Comparison of ENCODE assay signal across 8 cellular contexts in the genomic region with DNA sequence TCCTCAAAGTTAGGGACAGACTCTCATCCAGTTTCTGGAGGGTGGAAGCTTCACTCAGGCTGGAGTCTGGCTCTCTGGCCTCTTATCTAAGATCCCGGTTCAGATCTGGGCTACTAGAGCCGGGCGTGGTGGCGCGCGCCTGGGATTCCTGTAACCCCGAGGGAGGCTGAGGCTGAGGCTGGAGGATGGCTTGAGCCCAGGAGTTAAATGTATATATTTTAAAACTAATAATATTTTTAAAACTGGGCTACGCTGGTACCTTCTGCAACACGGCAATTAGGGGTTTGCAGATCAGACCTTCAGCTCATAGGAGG. TPM values are rescaled to one million over a fixed set of nuclear protein-coding genes. Genes with fewer than 3 reads are reported as not detected.
DNase-seq lines count a peak whose midpoint lies in the region; ATAC-seq lines count a peak whose summit lies in the region.

No MANE protein-coding gene starts in this region.

- in situ Hi-C loops in HAP-1 (cut with MboI; ENCODE audit: low sequenced_read_pairs), result no loop called here

- ATAC-seq in HG03571 (IDR thresholded peaks at IDR 0.05; ENCODE audit: unreplicated experiment), result no peak

- peaks cover 1% of the 10 kb centered on the region for H3K36me3 Mint-ChIP-seq in activated CD4-positive, alpha-beta memory T cell treated with anti-CD3 and anti-CD28 coated beads for 36 hours

- H3K4me1 ChIP-seq in HAP-1, result peaks cover 4% of the 10 kb centered on the region; the same call in 1 of the 2 replicates
- H3K4me1 ChIP-seq in iPS DF 6.9 (ENCODE audit: control insufficient read depth, insufficient read depth, low read length), result no peaks in the 10 kb centered on the region

- POLR2A ChIA-PET in activated CD4-positive, alpha-beta memory T cell treated with anti-CD3 and anti-CD28 coated beads for 36 hours (lab: Charles Lee), result interaction anchor here (1.0 to 1.8 kb wide), 3 partner anchors 10 to 39 kb away, joined by 3 to 10 read pairs (median 4); a partner anchor contains a TSS

- H3K4me3 Mint-ChIP-seq in activated CD4-positive, alpha-beta memory T cell treated with anti-CD3 and anti-CD28 coated beads for 36 hours, result peak overlapping the region; percentile 100

- H3K36me3 ChIP-seq in HAP-1 (replicated peaks) (no peaks in the 10 kb centered on the region), iPS DF 6.9 (ENCODE audit: control insufficient read depth, insufficient read depth, low read length) (no peaks in the 10 kb centered on the region)

- H3K9me3 ChIP-seq in HAP-1 (no peaks in the 10 kb centered on the region; the same call in none of the 2 replicates), iPS DF 6.9 (ENCODE audit: control insufficient read depth, insufficient read depth, low read length) (no peaks in the 10 kb centered on the region)

- H3K27me3 ChIP-seq in HAP-1 (ENCODE audit: low read depth) (no peaks in the 10 kb centered on the region), iPS DF 6.9 (ENCODE audit: control insufficient read depth, insufficient read depth, low read length) (peaks cover 30% of the 10 kb centered on the region)

- H3K4me1 Mint-ChIP-seq in activated CD4-positive, alpha-beta memory T cell treated with anti-CD3 and anti-CD28 coated beads for 36 hours (ENCODE audit: low read depth), result peaks cover 17% of the 10 kb centered on the region

- H3K27ac Mint-ChIP-seq in activated CD4-positive, alpha-beta memory T cell treated with anti-CD3 and anti-CD28 coated beads for 36 hours, result peak overlapping the region; percentile 94

- peaks cover 8% of the 10 kb centered on the region for H3K27me3 Mint-ChIP-seq in activated CD4-positive, alpha-beta memory T cell treated with anti-CD3 and anti-CD28 coated beads for 36 hours

- H3K9me3 Mint-ChIP-seq in activated CD4-positive, alpha-beta memory T cell treated with anti-CD3 and anti-CD28 coated beads for 36 hours, result no peaks in the 10 kb centered on the region

- H3K4me3 ChIP-seq in HAP-1, result peak overlapping the region; percentile 82
- peak overlapping the region; percentile 44; the same call in 1 of the 2 replicates for H3K4me3 ChIP-seq in iPS DF 6.9 (ENCODE audit: low read length)
- peak overlapping the region; percentile 50 to 88 (median 67) for H3K4me3 ChIP-seq in skin epidermis

- CTCF ChIA-PET in activated CD4-positive, alpha-beta memory T cell treated with anti-CD3 and anti-CD28 coated beads for 36 hours (lab: Charles Lee), result interaction anchor here (9.3 kb wide), 1 partner anchor 13 kb away, joined by 134 read pairs; no protein-coding TSS in a partner anchor

- intact Hi-C loops in activated CD4-positive, alpha-beta memory T cell treated with anti-CD3 and anti-CD28 coated beads for 36 hours (cut with micrococcal nuclease), result loop anchor here (1.0 to 5.0 kb wide), 3 partner anchors 15 to 143 kb away; a partner anchor contains a TSS

- H3K27ac ChIP-seq in iPS DF 6.9 (ENCODE audit: low read length) (no peak overlapping the region), skin epidermis (peak overlapping the region in 20 of 21 experiments; percentile 55 to 97 (median 90))

- DNase-seq in HAP-1 (ENCODE audit: low spot score in 2 of 2) (no peak), iPS DF 6.9 (ENCODE audit: low read depth, low spot score) (no peak), OCI-M1 (lab: John Stamatoyannopoulos, UW) (no peak), activated gamma-delta T cell (lab: John Stamatoyannopoulos, UW) (no peak)
- DNase-seq in activated CD4-positive, alpha-beta memory T cell treated with anti-CD3 and anti-CD28 coated beads for 36 hours, result no peak
- DNase-seq in stimulated activated naive CD4-positive, alpha-beta T cell treated with Interleukin-2 at 50 U/mL for 16 hours (lab: John Stamatoyannopoulos, UW), result no peak

- no CpG with 5 or more reads among the region's 9 CpGs for WGBS in iPS DF 6.9 (ENCODE audit: insufficient coverage, insufficient read length)

RNA-seq across cellular contexts. Expression of a gene that starts 0.7 kb away (rescaled TPM):
- 1 to 10 TPM; 6.8 to 6.9 TPM for total RNA-seq in activated CD4-positive, alpha-beta memory T cell treated with anti-CD3 and anti-CD28 coated beads for 36 hours

RNA-seq across cellular contexts. Expression of a gene that starts 26.9 kb away (rescaled TPM):
- total RNA-seq in activated CD4-positive, alpha-beta memory T cell treated with anti-CD3 and anti-CD28 coated beads for 36 hours, result not detected

RNA-seq across cellular contexts. Expression of a gene that starts 38.8 kb away (rescaled TPM):
- 100 to 1,000 TPM; 452 TPM for total RNA-seq in activated CD4-positive, alpha-beta memory T cell treated with anti-CD3 and anti-CD28 coated beads for 36 hours
